ENCODE assay signal across 12 cellular contexts in genomic region chr9:134734270-134734669, GRCh38.
DNase-seq lines count a peak whose midpoint lies in the region; ATAC-seq and TF ChIP-seq lines count a peak whose summit lies in the region.
"Had no signal": no experiment of that assay in that cellular context is flagged by ENCODE, and none has a peak within 500 bp of the region (broad histone marks: within the 10 kb centered on the region; RNA-seq: fewer than 3 reads in every experiment).

No MANE protein-coding gene starts in this region.

- no peak overlapping the region for H3K4me3 Mint-ChIP-seq in mesothelial cell of epicardium
- H3K4me3 Mint-ChIP-seq: nephron progenitor cell had no signal

- CTCF ChIA-PET in IMR-90 (lab: Yijun Ruan, JAX), result no interaction called here

- no peak overlapping the region for H2BK15ac ChIP-seq in IMR-90 (ENCODE audit: low read depth, low read length)

- no peaks in the 10 kb centered on the region for H3K9me3 Mint-ChIP-seq in mesothelial cell of epicardium
- H3K9me3 Mint-ChIP-seq: nephron progenitor cell had no signal

- no peak for TF ChIP-seq EP300 in transverse colon (IDR thresholded peaks at IDR 0.05; ENCODE audit: low read depth)

- H3K27ac Mint-ChIP-seq in mesothelial cell of epicardium, result no peak overlapping the region
- H3K27ac Mint-ChIP-seq: nephron progenitor cell had no signal

- no peak overlapping the region for H3K14ac ChIP-seq in IMR-90 (replicated peaks; ENCODE audit: low read depth, low read length)

- H3K4me1 ChIP-seq in IMR-90 (ENCODE audit: control insufficient read depth, insufficient read depth, low read length) (peaks cover 29% of the 10 kb centered on the region), left ventricle myocardium inferior (peaks cover 82% of the 10 kb centered on the region), transverse colon (peaks cover 26 to 41% (median 37%) of the 10 kb centered on the region in 4 donors)

- intact Hi-C loops in IMR-90 (cut with micrococcal nuclease) (loop anchor here (10.0 kb wide), 1 partner anchor 89 kb away; the partner anchor contains the start of gene COL5A1), left ventricle myocardium inferior (cut with micrococcal nuclease) (no loop called here), transverse colon (cut with DNase I; ENCODE audit: low total_unique reads) (no loop called here), left colon (cut with DNase I, micrococcal nuclease) (no loop called here)

- H2BK120ac ChIP-seq in IMR-90 (ENCODE audit: low read depth, low read length), result no peak overlapping the region

- H3K9me3 ChIP-seq in IMR-90 (ENCODE audit: control insufficient read depth, insufficient read depth, low read length), result no peaks in the 10 kb centered on the region
- no peaks in the 10 kb centered on the region for H3K9me3 ChIP-seq in left ventricle myocardium inferior (replicated peaks)
- H3K9me3 ChIP-seq in transverse colon, result no peaks in the 10 kb centered on the region

- in situ Hi-C loops in IMR-90 (cut with MboI; ENCODE audit: low sequenced_read_pairs) (no loop called here), transverse colon (cut with MboI; ENCODE audit: low pct_ligation_motif_present in 1 of 4, low pct_unique_long_range_greater_than_20kb in 1 of 4, low sequenced_read_pairs in 3 of 4) (loop anchor here in 1 of 4 donors (25.0 kb wide), 1 partner anchor 572 kb away; the partner anchor contains the start of gene RNU6ATAC)

- H3K56ac ChIP-seq in IMR-90 (ENCODE audit: extremely low read depth, insufficient read depth, low read length), result no peak overlapping the region

- H2BK20ac ChIP-seq in IMR-90 (ENCODE audit: low read depth, low read length), result no peak overlapping the region

- H2AK9ac ChIP-seq in IMR-90 (replicated peaks; ENCODE audit: low read depth, low read length, poor library complexity), result peak overlapping the region; percentile 48

- TF ChIP-seq RAD21 in IMR-90 (IDR thresholded peaks at IDR 0.05; ENCODE audit: low read length), result no peak

- TF ChIP-seq CTCF in IMR-90 (conservative IDR thresholded peaks at IDR 0.05; ENCODE audit: low read depth, low read length) (no peak), left ventricle myocardium inferior (IDR thresholded peaks at IDR 0.05; ENCODE audit: borderline replicate concordance) (no peak), transverse colon (IDR thresholded peaks at IDR 0.05) (no peak), mesothelial cell of epicardium (IDR thresholded peaks at IDR 0.05; ENCODE audit: unreplicated experiment) (no peak)

- no peak overlapping the region for H3K23ac ChIP-seq in IMR-90 (ENCODE audit: low read depth, low read length)

- peaks cover 25% of the 10 kb centered on the region for H3K9me1 ChIP-seq in IMR-90 (ENCODE audit: insufficient read depth, low read length)

- H3K27me3 Mint-ChIP-seq in mesothelial cell of epicardium (ENCODE audit: low read depth), result no peaks in the 10 kb centered on the region

- POLR2A ChIA-PET in IMR-90 (lab: Charles Lee; ENCODE audit: unreplicated experiment), result no interaction called here

- peaks cover 5% of the 10 kb centered on the region for H3K4me1 Mint-ChIP-seq in mesothelial cell of epicardium

- 20% methylated on average over 1 of the region's 8 CpGs; no CpG with 5 or more reads in 1 of the 2 experiments for WGBS in IMR-90 (ENCODE audit: extremely low coverage in 2 of 2, insufficient read length in 1 of 2), 2 experiments
- 30% methylated on average over 5 of the region's 8 CpGs; no CpG with 5 or more reads in 1 of the 2 donors for WGBS in transverse colon (ENCODE audit: low coverage in 1 of 2), 2 donors

- no peak overlapping the region for H2AK5ac ChIP-seq in IMR-90 (ENCODE audit: low read depth, low read length)

- H4K5ac ChIP-seq in IMR-90 (ENCODE audit: low read depth, low read length), result no peak overlapping the region

- dilution Hi-C loops in IMR-90 (cut with HindIII; ENCODE audit: low sequenced_read_pairs, unreplicated experiment), result no loop called here

- peaks cover 22% of the 10 kb centered on the region for H3K36me3 Mint-ChIP-seq in mesothelial cell of epicardium

- H3K36me3 ChIP-seq in IMR-90 (ENCODE audit: control insufficient read depth, insufficient read depth, low read length) (peaks cover 82% of the 10 kb centered on the region), left ventricle myocardium inferior (no peaks in the 10 kb centered on the region), transverse colon (no peaks in the 10 kb centered on the region)

- DNase-seq in IMR-90 (peak; percentile 62), astrocyte of the hippocampus (ENCODE audit: low read depth, low spot score) (peak; percentile 76), left ventricle myocardium inferior (no peak), transverse colon (peak; percentile 19), left colon (no peak), mesothelial cell of epicardium (ENCODE audit: low spot score in 2 of 2, unreplicated experiment in 2 of 2) (no peak)
- DNase-seq: activated effector memory CD4-positive, alpha-beta T cell treated with Interleukin-2 at 50 U/mL for 16 hours; nephron progenitor cell; stimulated activated CD4-positive, alpha-beta T cell treated with anti-CD3 and anti-CD28 coated beads, Interleukin-4, amount 100 ng/mL, for 4 hours had no signal

- H3K4me2 ChIP-seq in IMR-90 (ENCODE audit: low read depth, low read length), result no peak overlapping the region; the same call in 1 of the 2 replicates
- H3K4me2 ChIP-seq: KMS-11 had no signal

- ATAC-seq in IMR-90 (ENCODE audit: low read depth) (peak; percentile 18; the same call in 1 of the 2 replicates), left colon (no peak), GM18907 (IDR thresholded peaks at IDR 0.05; ENCODE audit: unreplicated experiment) (no peak)
- ATAC-seq: activated CD4-positive, CD25-positive, alpha-beta regulatory T cell treated with anti-CD3 and anti-CD28 coated beads, Interleukin-2, amount 50 U/mL, for 24 hours had no signal

- H2BK5ac ChIP-seq in IMR-90 (ENCODE audit: low read depth, low read length, poor library complexity, severe bottlenecking), result peak overlapping the region; percentile 5

- peaks cover 16 to 77% of the 10 kb centered on the region in 2 experiments; a peak in 3 of 4 replicates for H3K79me1 ChIP-seq in IMR-90 (ENCODE audit: low read depth in 1 of 2, low read length in 2 of 2)

- H3K18ac ChIP-seq in IMR-90 (ENCODE audit: low read depth, low read length), result no peak overlapping the region; the same call in 1 of the 2 replicates

- peak overlapping the region in 1 of 2 experiments; percentile 6; a peak in 1 of 4 replicates for H4K8ac ChIP-seq in IMR-90 (ENCODE audit: low read depth in 2 of 2, low read length in 2 of 2)

- H3K9ac ChIP-seq in IMR-90 (ENCODE audit: low read depth, low read length), result no peak overlapping the region
- H3K9ac ChIP-seq: KMS-11 had no signal

- H3K4me3 ChIP-seq in IMR-90 (ENCODE audit: insufficient read depth, low read depth, low read length) (no peak overlapping the region), left ventricle myocardium inferior (no peak overlapping the region), transverse colon (no peak overlapping the region)

- H3K27me3 ChIP-seq in IMR-90 (ENCODE audit: control insufficient read depth, insufficient read depth, low read length) (no peaks in the 10 kb centered on the region), left ventricle myocardium inferior (ENCODE audit: low read depth) (no peaks in the 10 kb centered on the region), transverse colon (no peaks in the 10 kb centered on the region)

- no peak overlapping the region for H4K91ac ChIP-seq in IMR-90 (ENCODE audit: insufficient read depth, low read depth, low read length)

- H2AFZ ChIP-seq in IMR-90 (replicated peaks; ENCODE audit: low read length, poor library complexity), result no peak overlapping the region

- TF ChIP-seq POLR2A in IMR-90 (IDR thresholded peaks at IDR 0.05; ENCODE audit: low read depth, low read length) (no peak), transverse colon (IDR thresholded peaks at IDR 0.05) (no peak)

- no TSS peak for BruUV-seq in IMR-90 (replicated peaks; lab: Mats Ljungman, UMichigan)

- H3K27ac ChIP-seq in IMR-90 (ENCODE audit: insufficient read depth, low read length), result peak overlapping the region; percentile 14; the same call in 1 of the 2 replicates
- H3K27ac ChIP-seq in left ventricle myocardium inferior (replicated peaks), result peak overlapping the region; percentile 86
- H3K27ac ChIP-seq in transverse colon, result peak overlapping the region; percentile 71 to 83 (median 76)
- H3K27ac ChIP-seq: KMS-11 had no signal

- H3K4ac ChIP-seq in IMR-90 (ENCODE audit: low read depth, low read length), result 0 out of 2 replicates have a peak overlapping the region, but pooled peaks have one; percentile 8

- peaks cover 88% of the 10 kb centered on the region for H4K20me1 ChIP-seq in IMR-90 (ENCODE audit: insufficient read depth, low read length)

TF ChIP-seq in IMR-90, 13 proteins besides CTCF, POLR2A, EP300 and RAD21 (continues in another document):
- no peak for TF ChIP-seq BHLHE40 (IDR thresholded peaks at IDR 0.05; ENCODE audit: low read depth, low read length)
- TF ChIP-seq MAFK (IDR thresholded peaks at IDR 0.05; ENCODE audit: low read depth, low read length), result no peak
- TF ChIP-seq CHD1 (IDR thresholded peaks at IDR 0.05; ENCODE audit: low read depth, low read length), result no peak
- no peak for TF ChIP-seq MAZ (IDR thresholded peaks at IDR 0.05; ENCODE audit: borderline replicate concordance, low read depth, low read length)
- TF ChIP-seq NFE2L2 (IDR thresholded peaks at IDR 0.05; ENCODE audit: low read depth, low read length), result no peak
- no peak for TF ChIP-seq FOS (IDR thresholded peaks at IDR 0.05; ENCODE audit: low read depth, low read length)
- TF ChIP-seq RCOR1 (IDR thresholded peaks at IDR 0.05; ENCODE audit: insufficient replicate concordance, low read length), result no peak
- no peak for TF ChIP-seq MXI1 (IDR thresholded peaks at IDR 0.05; ENCODE audit: borderline replicate concordance, low read depth, low read length)
- TF ChIP-seq CEBPB (IDR thresholded peaks at IDR 0.05; ENCODE audit: low read depth, low read length), result no peak
- TF ChIP-seq, protein P1, sequence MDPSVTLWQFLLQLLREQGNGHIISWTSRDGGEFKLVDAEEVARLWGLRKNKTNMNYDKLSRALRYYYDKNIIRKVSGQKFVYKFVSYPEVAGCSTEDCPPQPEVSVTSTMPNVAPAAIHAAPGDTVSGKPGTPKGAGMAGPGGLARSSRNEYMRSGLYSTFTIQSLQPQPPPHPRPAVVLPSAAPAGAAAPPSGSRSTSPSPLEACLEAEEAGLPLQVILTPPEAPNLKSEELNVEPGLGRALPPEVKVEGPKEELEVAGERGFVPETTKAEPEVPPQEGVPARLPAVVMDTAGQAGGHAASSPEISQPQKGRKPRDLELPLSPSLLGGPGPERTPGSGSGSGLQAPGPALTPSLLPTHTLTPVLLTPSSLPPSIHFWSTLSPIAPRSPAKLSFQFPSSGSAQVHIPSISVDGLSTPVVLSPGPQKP (IDR thresholded peaks at IDR 0.05; ENCODE audit: borderline replicate concordance, low read depth, low read length), result no peak
- TF ChIP-seq RFX5 (IDR thresholded peaks at IDR 0.05; ENCODE audit: low read depth, low read length), result no peak

Comparison
In these comparisons a context has a peak if more than half of its experiments do, and no peak if none do; other contexts are left out.
1. DNase-seq: peak in IMR-90 (single experiment), astrocyte of the hippocampus (single experiment) and transverse colon (single experiment); none in left ventricle myocardium inferior (single experiment), left colon (0 of 2) and mesothelial cell of epicardium (0 of 2).
2. H3K27ac ChIP-seq: peak in every context shown above with its lines; median percentile 86 in left ventricle myocardium inferior; 76 in transverse colon; 14 in IMR-90.